In genomic region chr9:32820322-32820721, GRCh38 we compare ENCODE assay signal across 1 cellular context.
A peak's percentile ranks its signal among the peaks of the same experiment; 100 is the strongest.
TF ChIP-seq lines count a peak whose summit lies in the region.

No MANE protein-coding gene starts in this region.

TF ChIP-seq in HepG2, 621 proteins besides CTCF, POLR2A, EP300 and RAD21:
- TF ChIP-seq ZBED4 (CRISPR knock-in tag; IDR thresholded peaks at IDR 0.05; ENCODE audit: borderline replicate concordance) (no peak), MNT (IDR thresholded peaks at IDR 0.05) (peak; percentile 70), SMARCE1 (IDR thresholded peaks at IDR 0.05; ENCODE audit: borderline replicate concordance) (no peak), TFE3 (CRISPR knock-in tag; IDR thresholded peaks at IDR 0.05) (no peak), CERS6 (CRISPR knock-in tag; IDR thresholded peaks at IDR 0.05) (no peak), ZNF317 (CRISPR knock-in tag; IDR thresholded peaks at IDR 0.05) (no peak), HDAC6 (IDR thresholded peaks at IDR 0.05; ENCODE audit: low read depth, low read length) (no peak), GTF2F1 (IDR thresholded peaks at IDR 0.05; ENCODE audit: low read length) (no peak)
